Comparison of ENCODE assay signal across 27 cellular contexts in the genomic region with DNA sequence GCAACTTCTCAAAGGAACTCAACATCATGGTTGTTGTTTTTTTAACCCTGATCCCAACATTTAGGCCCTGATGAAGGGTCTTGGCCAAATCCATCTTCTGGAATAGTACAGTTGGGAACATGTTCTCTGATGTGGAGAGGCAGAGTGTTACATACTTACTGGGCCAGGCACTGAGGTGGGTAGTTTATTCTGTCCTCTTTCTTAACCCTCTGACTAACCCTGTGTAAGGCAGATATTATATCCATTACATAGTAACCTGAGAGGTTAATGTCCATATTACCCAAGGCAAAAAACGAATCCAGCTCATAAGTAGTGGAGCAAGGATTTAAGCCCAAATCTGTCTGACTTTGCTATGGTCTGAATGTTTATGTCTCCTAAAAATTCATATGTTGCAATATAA. TPM values are rescaled to one million over a fixed set of nuclear protein-coding genes. Genes with fewer than 3 reads are reported as not detected.
DNase-seq lines count a peak whose midpoint lies in the region; ATAC-seq and TF ChIP-seq lines count a peak whose summit lies in the region.
"Had no signal": no experiment of that assay in that cellular context is flagged by ENCODE, and none has a peak within 500 bp of the region (broad histone marks: within the 10 kb centered on the region; RNA-seq: fewer than 3 reads in every experiment).

No MANE protein-coding gene starts in this region.

- no peak for TF ChIP-seq EP300 in suprapubic skin (IDR thresholded peaks at IDR 0.05)

- no peak for ATAC-seq in CD4-positive, alpha-beta T cell (ENCODE audit: poor library complexity)
- ATAC-seq in T-helper 17 cell (no peak), GM19455 (IDR thresholded peaks at IDR 0.05; ENCODE audit: unreplicated experiment) (no peak), heart left ventricle (no peak)
- ATAC-seq: CD8-positive, alpha-beta T cell; K562; PC-3; Right ventricle myocardium inferior; SK-N-SH treated with all-trans-retinoic acid at 6 μM for 48 hours had no signal

- no peak overlapping the region for H3K4me3 ChIP-seq in suprapubic skin
- no peak overlapping the region for H3K4me3 ChIP-seq in heart left ventricle
- H3K4me3 ChIP-seq: K562, SJCRH30 had no signal

- H3K27ac Mint-ChIP-seq in CD4-positive, alpha-beta T cell = peak overlapping the region; percentile 65
- H3K27ac Mint-ChIP-seq in T-helper 17 cell = peak overlapping the region; percentile 96
- H3K27ac Mint-ChIP-seq: CD8-positive, alpha-beta T cell had no signal

- no peaks in the 10 kb centered on the region for H3K9me3 Mint-ChIP-seq in CD4-positive, alpha-beta T cell
- H3K9me3 Mint-ChIP-seq: CD8-positive, alpha-beta T cell had no signal

- peaks cover 33% of the 10 kb centered on the region for H3K4me1 ChIP-seq in suprapubic skin
- H3K4me1 ChIP-seq in heart left ventricle = peaks cover 0 to 49% (median 0%) of the 10 kb centered on the region in 12 donors
- H3K4me1 ChIP-seq: Caco-2, SJCRH30 had no signal

- H3K4me1 Mint-ChIP-seq in CD4-positive, alpha-beta T cell (ENCODE audit: low read depth) = peaks cover 89% of the 10 kb centered on the region
- H3K4me1 Mint-ChIP-seq in T-helper 17 cell = peaks cover 54% of the 10 kb centered on the region

- no peak for TF ChIP-seq POLR2A in suprapubic skin (IDR thresholded peaks at IDR 0.05)
- TF ChIP-seq POLR2A in heart left ventricle (IDR thresholded peaks at IDR 0.05) = no peak

- no peaks in the 10 kb centered on the region for H3K36me3 ChIP-seq in suprapubic skin
- no peaks in the 10 kb centered on the region for H3K36me3 ChIP-seq in heart left ventricle
- H3K36me3 ChIP-seq: SJCRH30 had no signal

- H3K27me3 Mint-ChIP-seq in CD4-positive, alpha-beta T cell = no peaks in the 10 kb centered on the region
- no peaks in the 10 kb centered on the region for H3K27me3 Mint-ChIP-seq in T-helper 17 cell

- H3K9me3 ChIP-seq in CD4-positive, alpha-beta T cell (ENCODE audit: control insufficient read depth, low read length) = no peaks in the 10 kb centered on the region
- no peaks in the 10 kb centered on the region for H3K9me3 ChIP-seq in T-helper 17 cell (ENCODE audit: control insufficient read depth, low read length, poor library complexity, severe bottlenecking)
- no peaks in the 10 kb centered on the region for H3K9me3 ChIP-seq in suprapubic skin
- no peaks in the 10 kb centered on the region for H3K9me3 ChIP-seq in heart left ventricle
- H3K9me3 ChIP-seq: Caco-2, SJCRH30 had no signal

- no peak for TF ChIP-seq CTCF in CD4-positive, alpha-beta T cell (IDR thresholded peaks at IDR 0.05)
- no peak for TF ChIP-seq CTCF in suprapubic skin (IDR thresholded peaks at IDR 0.05)
- TF ChIP-seq CTCF in heart left ventricle (IDR thresholded peaks at IDR 0.05) = no peak

- H3K27ac ChIP-seq in CD4-positive, alpha-beta T cell (ENCODE audit: low read depth, low read length) = no peak overlapping the region
- H3K27ac ChIP-seq in suprapubic skin (peak overlapping the region; percentile 31), heart left ventricle (no peak overlapping the region)
- H3K27ac ChIP-seq: SJCRH30 had no signal

- WGBS in suprapubic skin = 93% methylated on average over 1 of the region's 1 CpG
- 92 to 95% (median 94%) methylated on average over 1 of the region's 1 CpG for WGBS in heart left ventricle, 4 donors

- POLR2A ChIA-PET in CD4-positive, alpha-beta T cell (lab: Charles Lee) = interaction anchor here (1.0 to 2.0 kb wide), 2 partner anchors 9 to 16 kb away, joined by 3 to 7 read pairs; partner anchors contain the start of gene PPFIBP2

- CTCF ChIA-PET in CD4-positive, alpha-beta T cell (lab: Charles Lee) = no interaction called here

- H3K4me3 Mint-ChIP-seq in CD4-positive, alpha-beta T cell = no peak overlapping the region
- H3K4me3 Mint-ChIP-seq in T-helper 17 cell = no peak overlapping the region
- H3K4me3 Mint-ChIP-seq: CD8-positive, alpha-beta T cell had no signal

- no peaks in the 10 kb centered on the region for H3K27me3 ChIP-seq in CD4-positive, alpha-beta T cell (ENCODE audit: control insufficient read depth, insufficient read depth, low read length)
- no peaks in the 10 kb centered on the region for H3K27me3 ChIP-seq in suprapubic skin
- H3K27me3 ChIP-seq in heart left ventricle = no peaks in the 10 kb centered on the region
- H3K27me3 ChIP-seq: SJCRH30 had no signal

- intact Hi-C loops in CD4-positive, alpha-beta T cell (cut with DNase I, micrococcal nuclease) = no loop called here
- intact Hi-C loops in heart left ventricle (cut with DNase I) = no loop called here

- DNase-seq in CD4-positive, alpha-beta T cell = no peak
- DNase-seq in T-helper 17 cell (no peak), iris pigment epithelial cell (ENCODE audit: low read depth) (peak; percentile 9), suprapubic skin (ENCODE audit: low spot score in 2 of 2) (no peak), NCI-H82 treated with DMSO at 0.1 percent for 48 hours (lab: John Stamatoyannopoulos, UW; ENCODE audit: unreplicated experiment) (no peak), heart left ventricle (no peak)
- DNase-seq: AML-193; C1 segment of cervical spinal cord; Caco-2; CD8-positive, alpha-beta T cell; DMS 273 treated with DMSO at 0.1 percent for 48 hours; DMS79; EL; GDM1; Kasumi-1; NCI-H1092 treated with DMSO at 0.1 percent for 48 hours; NCI-H1436; NCI-H187; NCI-H524; NCI-H748 treated with DMSO at 0.1 percent for 48 hours; PC-3; SJCRH30 had no signal

- no peaks in the 10 kb centered on the region for H3K36me3 Mint-ChIP-seq in CD4-positive, alpha-beta T cell (ENCODE audit: low read depth)
- peaks cover 7% of the 10 kb centered on the region for H3K36me3 Mint-ChIP-seq in T-helper 17 cell (ENCODE audit: low read depth)
- H3K36me3 Mint-ChIP-seq: CD8-positive, alpha-beta T cell had no signal

RNA-seq across cellular contexts. Expression of gene PPFIBP2, which starts 16.2 kb away (rescaled TPM):
- 10 to 100 TPM; 27.0 to 35.9 TPM for total RNA-seq in CD4-positive, alpha-beta T cell
- 10 to 100 TPM; 26.2 to 40.6 TPM for total RNA-seq in T-helper 17 cell
- total RNA-seq in suprapubic skin = 100 to 1,000 TPM in 1 of 4 donors, 10 to 100 TPM in 3; 68.2 to 139 (median 76.2) TPM
- total RNA-seq in heart left ventricle = 10 to 100 TPM; 12.5 to 31.1 (median 21.5) TPM
- 10 to 100 TPM; 10.5 to 17.7 TPM for polyA plus RNA-seq in heart left ventricle

RNA-seq across cellular contexts. Expression of gene OLFML1, which starts 44.7 kb away (rescaled TPM):
- total RNA-seq in CD4-positive, alpha-beta T cell = not detected
- total RNA-seq in T-helper 17 cell (not detected), suprapubic skin (1 to 10 TPM; 1.2 to 5.3 (median 2.2) TPM), heart left ventricle (10 to 100 TPM in 1 of 9 donors, 1 to 10 TPM in 8; 1.7 to 17.9 (median 4.7) TPM)
- polyA plus RNA-seq in heart left ventricle = 1 to 10 TPM; 1.8 to 2.6 TPM
- total RNA-seq: CD8-positive, alpha-beta T cell; K562; PC-3; RPMI7951; SJCRH30 had no signal
- polyA plus RNA-seq: K562 had no signal
